Comparison of ENCODE assay signal across 10 cellular contexts in the genomic region with DNA sequence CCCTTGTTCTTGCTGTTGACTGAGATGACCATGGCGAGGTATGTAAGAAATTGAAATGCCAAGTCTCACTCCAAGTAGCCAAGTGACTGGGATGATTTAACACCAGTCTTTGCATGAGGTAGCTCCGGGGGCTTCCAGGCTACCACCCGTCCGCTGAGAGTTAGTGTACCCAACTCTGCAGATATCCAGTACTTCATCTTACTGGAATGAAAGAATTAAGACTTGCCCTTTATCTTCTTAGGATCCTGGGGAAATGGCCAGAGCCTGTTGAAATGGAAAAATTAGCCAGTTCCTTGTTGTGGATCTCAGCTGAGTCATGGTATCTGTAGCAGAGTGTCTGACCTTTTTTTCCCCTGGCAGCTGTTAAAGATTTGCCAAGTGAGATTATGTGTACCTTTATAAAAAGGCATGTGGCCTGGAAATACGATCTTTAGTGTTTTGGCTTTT.
DNase-seq lines count a peak whose midpoint lies in the region; ATAC-seq, FAIRE-seq and TF ChIP-seq lines count a peak whose summit lies in the region.
"Had no signal": no experiment of that assay in that cellular context is flagged by ENCODE, and none has a peak within 500 bp of the region (broad histone marks: within the 10 kb centered on the region; RNA-seq: fewer than 3 reads in every experiment).

No MANE protein-coding gene starts in this region.

- H3K4me1 Mint-ChIP-seq in progenitor cell of endocrine pancreas (ENCODE audit: low read depth): peaks cover 26% of the 10 kb centered on the region

- H3K27ac Mint-ChIP-seq in progenitor cell of endocrine pancreas: peak overlapping the region; percentile 29

- H3K36me3 Mint-ChIP-seq in progenitor cell of endocrine pancreas (ENCODE audit: insufficient read depth): no peaks in the 10 kb centered on the region
- H3K36me3 Mint-ChIP-seq: naive B cell had no signal

- FAIRE-seq in frontal cortex (lab: Jason Lieb, UNC): no peak

- H3K9me3 Mint-ChIP-seq in progenitor cell of endocrine pancreas (ENCODE audit: low read depth): no peaks in the 10 kb centered on the region
- H3K9me3 Mint-ChIP-seq: naive B cell had no signal

- peak; percentile 61 for DNase-seq in GM03348 (ENCODE audit: low spot score)
- peak; percentile 71 for DNase-seq in glomerular visceral epithelial cell (ENCODE audit: extremely low spot score)
- no peak for DNase-seq in progenitor cell of endocrine pancreas (ENCODE audit: low spot score, unreplicated experiment)
- DNase-seq in frontal cortex (ENCODE audit: low spot score in 2 of 2): no peak
- no peak for DNase-seq in NCI-H187 treated with DMSO at 0.1 percent for 48 hours (lab: John Stamatoyannopoulos, UW)
- DNase-seq in cerebellar cortex (ENCODE audit: low spot score): no peak
- DNase-seq: activated CD4-positive, alpha-beta T cell treated with anti-CD3 and anti-CD28 coated beads, Interleukin-2, amount 50 U/mL, for 48 hours; naive B cell had no signal

- TF ChIP-seq CTCF in progenitor cell of endocrine pancreas (IDR thresholded peaks at IDR 0.05; ENCODE audit: unreplicated experiment): no peak

- H3K4me3 Mint-ChIP-seq in progenitor cell of endocrine pancreas (ENCODE audit: low read depth): no peak overlapping the region
- H3K4me3 Mint-ChIP-seq: naive B cell had no signal

- ATAC-seq in SK-N-SH treated with all-trans-retinoic acid at 6 μM for 48 hours: peak; percentile 96
- no peak for ATAC-seq in GM19351 (IDR thresholded peaks at IDR 0.05; ENCODE audit: unreplicated experiment)

- H3K27me3 Mint-ChIP-seq in progenitor cell of endocrine pancreas: no peaks in the 10 kb centered on the region
- H3K27me3 Mint-ChIP-seq: naive B cell had no signal

TF ChIP-seq in SK-N-SH treated with all-trans-retinoic acid at 6 μM for 48 hours, 23 proteins besides CTCF, POLR2A, EP300 and RAD21:
- 0 out of 2 replicates have a peak, but pooled peaks have one; percentile 48 for TF ChIP-seq SNAI2 (CRISPR knock-in tag; IDR thresholded peaks at IDR 0.05)
- TF ChIP-seq, protein P1, sequence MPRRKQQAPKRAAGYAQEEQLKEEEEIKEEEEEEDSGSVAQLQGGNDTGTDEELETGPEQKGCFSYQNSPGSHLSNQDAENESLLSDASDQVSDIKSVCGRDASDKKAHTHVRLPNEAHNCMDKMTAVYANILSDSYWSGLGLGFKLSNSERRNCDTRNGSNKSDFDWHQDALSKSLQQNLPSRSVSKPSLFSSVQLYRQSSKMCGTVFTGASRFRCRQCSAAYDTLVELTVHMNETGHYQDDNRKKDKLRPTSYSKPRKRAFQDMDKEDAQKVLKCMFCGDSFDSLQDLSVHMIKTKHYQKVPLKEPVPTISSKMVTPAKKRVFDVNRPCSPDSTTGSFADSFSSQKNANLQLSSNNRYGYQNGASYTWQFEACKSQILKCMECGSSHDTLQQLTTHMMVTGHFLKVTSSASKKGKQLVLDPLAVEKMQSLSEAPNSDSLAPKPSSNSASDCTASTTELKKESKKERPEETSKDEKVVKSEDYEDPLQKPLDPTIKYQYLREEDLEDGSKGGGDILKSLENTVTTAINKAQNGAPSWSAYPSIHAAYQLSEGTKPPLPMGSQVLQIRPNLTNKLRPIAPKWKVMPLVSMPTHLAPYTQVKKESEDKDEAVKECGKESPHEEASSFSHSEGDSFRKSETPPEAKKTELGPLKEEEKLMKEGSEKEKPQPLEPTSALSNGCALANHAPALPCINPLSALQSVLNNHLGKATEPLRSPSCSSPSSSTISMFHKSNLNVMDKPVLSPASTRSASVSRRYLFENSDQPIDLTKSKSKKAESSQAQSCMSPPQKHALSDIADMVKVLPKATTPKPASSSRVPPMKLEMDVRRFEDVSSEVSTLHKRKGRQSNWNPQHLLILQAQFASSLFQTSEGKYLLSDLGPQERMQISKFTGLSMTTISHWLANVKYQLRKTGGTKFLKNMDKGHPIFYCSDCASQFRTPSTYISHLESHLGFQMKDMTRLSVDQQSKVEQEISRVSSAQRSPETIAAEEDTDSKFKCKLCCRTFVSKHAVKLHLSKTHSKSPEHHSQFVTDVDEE (CRISPR knock-in tag; IDR thresholded peaks at IDR 0.05): no peak
- TF ChIP-seq ZC3H10 (CRISPR knock-in tag; IDR thresholded peaks at IDR 0.05): no peak
- TF ChIP-seq BACH2 (CRISPR knock-in tag; IDR thresholded peaks at IDR 0.05; ENCODE audit: borderline replicate concordance): no peak
- TF ChIP-seq, protein P2, sequence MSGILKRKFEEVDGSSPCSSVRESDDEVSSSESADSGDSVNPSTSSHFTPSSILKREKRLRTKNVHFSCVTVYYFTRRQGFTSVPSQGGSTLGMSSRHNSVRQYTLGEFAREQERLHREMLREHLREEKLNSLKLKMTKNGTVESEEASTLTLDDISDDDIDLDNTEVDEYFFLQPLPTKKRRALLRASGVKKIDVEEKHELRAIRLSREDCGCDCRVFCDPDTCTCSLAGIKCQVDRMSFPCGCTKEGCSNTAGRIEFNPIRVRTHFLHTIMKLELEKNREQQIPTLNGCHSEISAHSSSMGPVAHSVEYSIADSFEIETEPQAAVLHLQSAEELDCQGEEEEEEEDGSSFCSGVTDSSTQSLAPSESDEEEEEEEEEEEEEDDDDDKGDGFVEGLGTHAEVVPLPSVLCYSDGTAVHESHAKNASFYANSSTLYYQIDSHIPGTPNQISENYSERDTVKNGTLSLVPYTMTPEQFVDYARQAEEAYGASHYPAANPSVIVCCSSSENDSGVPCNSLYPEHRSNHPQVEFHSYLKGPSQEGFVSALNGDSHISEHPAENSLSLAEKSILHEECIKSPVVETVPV (CRISPR knock-in tag; IDR thresholded peaks at IDR 0.05): no peak
- TF ChIP-seq ZNF70 (CRISPR knock-in tag; IDR thresholded peaks at IDR 0.05): no peak
- TF ChIP-seq ZFP3 (CRISPR knock-in tag; IDR thresholded peaks at IDR 0.05): peak; percentile 24; the same call in 1 of the 2 replicates
- TF ChIP-seq GLIS3 (CRISPR knock-in tag; IDR thresholded peaks at IDR 0.05): no peak
- TF ChIP-seq ISL1 (CRISPR knock-in tag; IDR thresholded peaks at IDR 0.05): peak; percentile 63
- no peak for TF ChIP-seq CSDC2 (CRISPR knock-in tag; IDR thresholded peaks at IDR 0.05)
- no peak for TF ChIP-seq ZNF565 (CRISPR knock-in tag; conservative IDR thresholded peaks at IDR 0.05; ENCODE audit: low read depth)
- TF ChIP-seq, protein P3, sequence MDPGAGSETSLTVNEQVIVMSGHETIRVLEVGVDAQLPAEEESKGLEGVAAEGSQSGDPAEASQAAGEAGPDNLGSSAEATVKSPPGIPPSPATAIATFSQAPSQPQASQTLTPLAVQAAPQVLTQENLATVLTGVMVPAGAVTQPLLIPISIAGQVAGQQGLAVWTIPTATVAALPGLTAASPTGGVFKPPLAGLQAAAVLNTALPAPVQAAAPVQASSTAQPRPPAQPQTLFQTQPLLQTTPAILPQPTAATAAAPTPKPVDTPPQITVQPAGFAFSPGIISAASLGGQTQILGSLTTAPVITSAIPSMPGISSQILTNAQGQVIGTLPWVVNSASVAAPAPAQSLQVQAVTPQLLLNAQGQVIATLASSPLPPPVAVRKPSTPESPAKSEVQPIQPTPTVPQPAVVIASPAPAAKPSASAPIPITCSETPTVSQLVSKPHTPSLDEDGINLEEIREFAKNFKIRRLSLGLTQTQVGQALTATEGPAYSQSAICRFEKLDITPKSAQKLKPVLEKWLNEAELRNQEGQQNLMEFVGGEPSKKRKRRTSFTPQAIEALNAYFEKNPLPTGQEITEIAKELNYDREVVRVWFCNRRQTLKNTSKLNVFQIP (CRISPR knock-in tag; IDR thresholded peaks at IDR 0.05; ENCODE audit: borderline replicate concordance, low read depth): no peak
- no peak for TF ChIP-seq ZFP30 (CRISPR knock-in tag; IDR thresholded peaks at IDR 0.05)

Comparison
In these comparisons a context has a peak if more than half of its experiments do, and no peak if none do; other contexts are left out.
1. DNase-seq: peak in GM03348 (single experiment) and glomerular visceral epithelial cell (single experiment); none in progenitor cell of endocrine pancreas (single experiment), frontal cortex (0 of 2), NCI-H187 treated with DMSO at 0.1 percent for 48 hours (single experiment) and cerebellar cortex (single experiment).